In genomic region chr7:142873281-142873784, GRCh38 we compare ENCODE assay signal across 1 cellular context.
TF ChIP-seq lines count a peak whose summit lies in the region.

No MANE protein-coding gene starts in this region.

TF ChIP-seq in endothelial cell of umbilical vein, 7 proteins besides CTCF, POLR2A, EP300 and RAD21 (continued from another document):
- no peak for TF ChIP-seq GATA2 (IDR thresholded peaks at IDR 0.05; ENCODE audit: insufficient read depth, insufficient read length, low read depth, low read length)
TF ChIP-seq in endothelial cell of umbilical vein: peak in this region for 0.
